8 cellular contexts compared by ENCODE assay signal in genomic region chr14:52706286-52706685, GRCh38. TPM values are rescaled to one million over a fixed set of nuclear protein-coding genes. Genes with fewer than 3 reads are reported as not detected.
A peak's percentile ranks its signal among the peaks of the same experiment; 100 is the strongest.
DNase-seq lines count a peak whose midpoint lies in the region; ATAC-seq and TF ChIP-seq lines count a peak whose summit lies in the region.

No MANE protein-coding gene starts in this region.

- peaks cover 13% of the 10 kb centered on the region for H3K36me3 Mint-ChIP-seq in neural progenitor cell

- H3K4me3 ChIP-seq in neural progenitor cell: peak overlapping the region; percentile 91

- H3K4me3 Mint-ChIP-seq in neural progenitor cell: peak overlapping the region; percentile 100

- H3K4me1 Mint-ChIP-seq in neural progenitor cell: peaks cover 22% of the 10 kb centered on the region

- peaks cover 13% of the 10 kb centered on the region for H3K4me1 ChIP-seq in neural progenitor cell

- peak overlapping the region; percentile 87 for H3K27ac Mint-ChIP-seq in neural progenitor cell

- H4K20me1 ChIP-seq in neural progenitor cell (ENCODE audit: low read depth): peaks cover 17% of the 10 kb centered on the region

- peak overlapping the region; percentile 95 for H3K4me2 ChIP-seq in neural progenitor cell

- ATAC-seq in HG02852 (IDR thresholded peaks at IDR 0.05; ENCODE audit: unreplicated experiment): no peak
- ATAC-seq in HG02623 (IDR thresholded peaks at IDR 0.05; ENCODE audit: unreplicated experiment): no peak

- peak; percentile 55 for DNase-seq in SIG-M5 treated with dmso at 0.1 percent for 504 hours (lab: John Stamatoyannopoulos, UW; ENCODE audit: unreplicated experiment)
- no peak for DNase-seq in SIG-M5 (lab: John Stamatoyannopoulos, UW)
- DNase-seq in T-helper 9 cell: peak; percentile 4
- peak; percentile 59 for DNase-seq in dermis blood vessel endothelial cell
- no peak for DNase-seq in neural progenitor cell (ENCODE audit: low spot score)
- no peak for DNase-seq in HuH-7 (ENCODE audit: low spot score)

- no peak overlapping the region for H3K27ac ChIP-seq in neural progenitor cell

- H3K36me3 ChIP-seq in neural progenitor cell: peaks cover 25% of the 10 kb centered on the region

- H3F3A ChIP-seq in neural progenitor cell (ENCODE audit: low read depth): no peaks in the 10 kb centered on the region

- H3K9me3 Mint-ChIP-seq in neural progenitor cell: no peaks in the 10 kb centered on the region

- no peak for TF ChIP-seq CTCF in neural progenitor cell (IDR thresholded peaks at IDR 0.05)

- no peaks in the 10 kb centered on the region for H3K27me3 ChIP-seq in neural progenitor cell

- H3K27me3 Mint-ChIP-seq in neural progenitor cell (ENCODE audit: insufficient read depth, low read depth): no peaks in the 10 kb centered on the region

- no peaks in the 10 kb centered on the region for H3K9me3 ChIP-seq in neural progenitor cell (ENCODE audit: low read depth)

- H3K9ac ChIP-seq in neural progenitor cell: no peak overlapping the region

- peak overlapping the region; percentile 88 for H2AFZ ChIP-seq in neural progenitor cell (replicated peaks)

- H3K79me2 ChIP-seq in neural progenitor cell (ENCODE audit: low read depth): peaks cover 43% of the 10 kb centered on the region

RNA-seq across cellular contexts. Expression of gene PSMC6, which starts 0.7 kb away (rescaled TPM):
- total RNA-seq in dermis blood vessel endothelial cell (129 and 168 TPM in 2 replicates), neural progenitor cell (ENCODE audit: low replicate concordance) (132 and 265 TPM in 2 replicates)

RNA-seq across cellular contexts. Expression of gene ERO1A, which starts 10.9 kb away (rescaled TPM):
- total RNA-seq in dermis blood vessel endothelial cell: 105 and 122 TPM in 2 replicates
- total RNA-seq in neural progenitor cell (ENCODE audit: low replicate concordance): 41.1 and 54.1 TPM in 2 replicates

RNA-seq across cellular contexts. Expression of gene STYX, which starts 23.7 kb away (rescaled TPM):
- 23.8 and 25.8 TPM in 2 replicates for total RNA-seq in dermis blood vessel endothelial cell
- total RNA-seq in neural progenitor cell (ENCODE audit: low replicate concordance): 33.6 and 55.7 TPM in 2 replicates

Comparison
In these comparisons a context has a peak if more than half of its experiments do, and no peak if none do; other contexts are left out.
1. DNase-seq: peak in SIG-M5 treated with dmso at 0.1 percent for 504 hours (single experiment), T-helper 9 cell (single experiment) and dermis blood vessel endothelial cell (single experiment); none in SIG-M5 (single experiment), neural progenitor cell (single experiment) and HuH-7 (single experiment).